In the genomic region with DNA sequence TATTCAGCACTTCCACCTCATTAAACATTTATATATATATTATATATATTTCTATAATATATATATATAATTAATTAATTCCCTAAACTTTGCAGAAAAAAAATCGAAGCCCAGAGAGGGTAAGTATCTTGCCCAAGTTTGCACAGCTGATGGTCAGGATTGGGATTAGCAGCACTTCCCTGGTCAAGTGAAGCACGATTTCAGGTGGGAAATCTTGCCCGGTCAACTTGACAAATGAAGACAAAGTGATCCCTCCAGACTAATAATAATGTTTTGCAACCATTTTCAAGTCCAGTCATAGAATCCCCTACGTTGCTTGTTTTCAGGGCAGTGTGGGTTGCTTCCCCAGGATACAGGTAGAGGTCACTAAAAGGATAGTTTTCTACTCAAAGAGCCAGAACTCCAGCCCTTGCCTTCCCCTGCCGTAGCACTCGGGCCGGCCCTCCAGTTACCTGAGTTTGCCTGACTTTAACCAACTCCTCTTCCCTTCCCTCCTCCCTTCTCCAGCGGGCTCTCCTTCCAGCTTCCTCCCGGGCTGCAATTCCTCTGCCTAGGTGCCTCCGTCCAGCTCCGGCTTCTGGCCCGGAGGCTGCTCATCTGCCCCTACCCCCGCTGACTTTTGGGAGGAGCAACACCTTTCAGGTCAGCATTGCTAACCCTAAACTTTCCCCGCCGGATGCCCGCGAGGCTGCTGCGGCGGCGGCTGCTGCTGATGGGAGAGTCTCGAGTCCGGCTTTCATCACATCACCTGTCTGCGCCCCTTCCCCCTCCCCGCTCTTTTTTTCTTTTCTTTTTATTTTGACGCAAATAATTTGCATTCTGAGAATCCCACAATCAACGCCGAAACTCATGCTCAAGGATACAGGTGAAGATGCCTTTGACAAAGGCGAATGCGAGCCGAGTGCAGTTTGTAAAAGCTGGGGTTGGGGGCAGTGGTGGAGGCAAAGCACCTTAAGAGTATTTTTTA, we compare ENCODE assay signal across 8 cellular contexts. TPM values are rescaled to one million over a fixed set of nuclear protein-coding genes. Genes with fewer than 3 reads are reported as not detected.
DNase-seq lines count a peak whose midpoint lies in the region; ATAC-seq and TF ChIP-seq lines count a peak whose summit lies in the region.

No MANE protein-coding gene starts in this region.

- H3K4me3 ChIP-seq in astrocyte of the cerebellum (ENCODE audit: low read depth, low read length) = peak overlapping the region; percentile 27
- H3K4me3 ChIP-seq in thyroid gland (replicated peaks in 1 of 3) = peak overlapping the region in 2 of 3 donors; percentile 0 to 20

- POLR2A ChIA-PET in GM10248 (lab: Yijun Ruan, JAX) = no interaction called here

- peak; percentile 43 for TF ChIP-seq CTCF in GM10248 (IDR thresholded peaks at IDR 0.05; ENCODE audit: control extremely low read depth, extremely low read depth, low read depth, missing control alignments)
- no peak for TF ChIP-seq CTCF in astrocyte of the cerebellum (IDR thresholded peaks at IDR 0.05; ENCODE audit: low read depth, low read length, missing control alignments)
- peak in 3 of 6 experiments; percentile 20 to 38 (median 30) for TF ChIP-seq CTCF in thyroid gland (IDR thresholded peaks at IDR 0.05)

- TF ChIP-seq POLR2A in thyroid gland (IDR thresholded peaks at IDR 0.05) = no peak

- CTCF ChIA-PET in GM10248 (lab: Yijun Ruan, JAX) = interaction anchor here (1.1 to 3.6 kb wide), 8 partner anchors 8 to 698 kb away, joined by 3 to 15 read pairs (median 5); no protein-coding TSS in a partner anchor

- WGBS in thyroid gland, 2 donors = 8% methylated on average over 30 of the region's 30 CpGs

- intact Hi-C loops in thyroid gland (cut with DNase I) = no loop called here

- peak overlapping the region in 1 of 3 donors; percentile 53 for H3K27ac ChIP-seq in thyroid gland

- DNase-seq in GM10248 (ENCODE audit: extremely low spot score) (peak; percentile 42), HuH-7 (ENCODE audit: low spot score) (peak; percentile 91), astrocyte of the cerebellum (ENCODE audit: low read depth) (no peak), left kidney (ENCODE audit: low read depth, low spot score) (peak; percentile 91), thyroid gland (peak; percentile 36 to 49), NCI-H2227 (lab: John Stamatoyannopoulos, UW; ENCODE audit: unreplicated experiment) (no peak), RKO (ENCODE audit: low spot score) (no peak)

- H3K36me3 ChIP-seq in thyroid gland = no peaks in the 10 kb centered on the region

- H3K9me3 ChIP-seq in thyroid gland = no peaks in the 10 kb centered on the region

- peaks cover 7 to 13% of the 10 kb centered on the region in 2 donors for H3K4me1 ChIP-seq in thyroid gland

- H3K27me3 ChIP-seq in thyroid gland = no peaks in the 10 kb centered on the region

- peak; percentile 54 for ATAC-seq in GM21390 (IDR thresholded peaks at IDR 0.05; ENCODE audit: unreplicated experiment)

- in situ Hi-C loops in astrocyte of the cerebellum (cut with HindIII; ENCODE audit: low sequenced_read_pairs) = loop anchor here (5.0 kb wide), 1 partner anchor 37 kb away; no protein-coding TSS in a partner anchor

RNA-seq across cellular contexts. Expression of a gene that starts 0.9 kb away (rescaled TPM):
- 1 to 10 TPM in 1 of 4 donors, under 1 TPM in 2, not detected in 1; 0.20 to 1.7 (median 0.22) TPM for total RNA-seq in thyroid gland

Comparison
In these comparisons a context has a peak if more than half of its experiments do, and no peak if none do; other contexts are left out.
1. DNase-seq: peak in GM10248 (single experiment), HuH-7 (single experiment), left kidney (single experiment) and thyroid gland (2 of 2); none in astrocyte of the cerebellum (single experiment), NCI-H2227 (single experiment) and RKO (single experiment).